In the genomic region with DNA sequence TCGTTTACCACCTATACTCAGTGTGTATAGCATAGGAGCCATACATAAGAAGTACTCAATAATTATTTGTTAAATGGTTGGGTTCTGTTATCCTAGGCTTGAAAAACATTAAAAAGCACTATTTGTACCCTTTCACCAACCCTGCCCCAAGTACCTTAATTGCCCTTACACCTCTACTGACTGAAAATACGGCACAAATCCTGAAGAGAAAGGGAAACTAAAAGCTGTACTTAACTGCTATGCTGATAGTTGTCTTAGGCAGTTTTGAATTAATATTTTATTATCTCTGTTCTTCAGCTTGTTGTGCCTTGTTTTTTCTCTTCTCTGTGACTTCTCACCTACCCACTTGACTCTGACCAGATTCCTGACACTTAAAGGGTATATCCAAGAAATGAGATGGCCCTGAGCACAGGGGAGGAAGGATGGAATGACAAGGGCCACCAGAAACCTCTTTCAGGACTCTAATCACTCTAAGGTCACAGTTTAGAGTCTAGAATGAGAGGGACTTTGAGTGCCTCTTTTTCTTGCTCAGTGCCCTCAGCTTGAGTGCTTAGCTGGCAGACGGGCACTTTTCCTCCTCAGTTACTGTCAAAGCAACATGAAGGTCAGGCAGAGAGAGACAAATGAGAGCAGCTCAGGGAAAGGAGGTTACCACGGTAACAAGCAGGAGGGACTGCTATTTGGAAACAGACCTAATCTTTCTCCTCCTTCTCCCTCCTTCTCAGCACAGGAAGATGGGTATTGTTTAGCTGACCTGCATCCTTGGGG, we compare ENCODE assay signal across 8 cellular contexts.
DNase-seq lines count a peak whose midpoint lies in the region; ATAC-seq and TF ChIP-seq lines count a peak whose summit lies in the region.

No MANE protein-coding gene starts in this region.

- H3K36me3 ChIP-seq in transverse colon, result no peaks in the 10 kb centered on the region

- TF ChIP-seq EP300 in transverse colon (IDR thresholded peaks at IDR 0.05; ENCODE audit: low read depth), result no peak

- H3K27ac ChIP-seq in transverse colon, result peak overlapping the region in 3 of 4 donors; percentile 19 to 49 (median 49)

- DNase-seq in EL (peak; percentile 33), NCI-H748 (lab: John Stamatoyannopoulos, UW; ENCODE audit: unreplicated experiment) (peak; percentile 70), left lobe of liver (ENCODE audit: low spot score) (no peak), transverse colon (no peak), NK-92 (lab: John Stamatoyannopoulos, UW; ENCODE audit: unreplicated experiment) (no peak)

- TF ChIP-seq POLR2A in transverse colon (IDR thresholded peaks at IDR 0.05), result no peak

- ATAC-seq in HG02798 (IDR thresholded peaks at IDR 0.05; ENCODE audit: poor library complexity, unreplicated experiment), result peak; percentile 60
- peak; percentile 68 for ATAC-seq in left lobe of liver
- no peak for ATAC-seq in HG02759 (IDR thresholded peaks at IDR 0.05; ENCODE audit: unreplicated experiment)

- peaks cover 10% of the 10 kb centered on the region for H3K36me3 Mint-ChIP-seq in brain

- in situ Hi-C loops in transverse colon (cut with MboI; ENCODE audit: low pct_ligation_motif_present in 1 of 4, low pct_unique_long_range_greater_than_20kb in 1 of 4, low sequenced_read_pairs in 3 of 4), result no loop called here

- H3K4me3 ChIP-seq in transverse colon, result no peak overlapping the region

- intact Hi-C loops in transverse colon (cut with DNase I; ENCODE audit: low total_unique reads), result no loop called here

- peak overlapping the region; percentile 35 to 77 (median 72) for H3K4me3 Mint-ChIP-seq in brain

- H3K4me1 Mint-ChIP-seq in brain, result peaks cover 68% of the 10 kb centered on the region

- no peaks in the 10 kb centered on the region for H3K27me3 ChIP-seq in transverse colon

- peak overlapping the region; percentile 78 to 98 (median 91) for H3K27ac Mint-ChIP-seq in brain

- peaks cover 5 to 28% (median 15%) of the 10 kb centered on the region in 4 donors for H3K4me1 ChIP-seq in transverse colon

- no peaks in the 10 kb centered on the region for H3K9me3 ChIP-seq in transverse colon

- no peaks in the 10 kb centered on the region for H3K9me3 Mint-ChIP-seq in brain

- no peaks in the 10 kb centered on the region for H3K27me3 Mint-ChIP-seq in brain

- WGBS in transverse colon (ENCODE audit: low coverage in 1 of 2), 2 donors, result 49 to 54% methylated on average over 3 to 4 of the region's 4 CpGs

- TF ChIP-seq CTCF in brain (conservative IDR thresholded peaks at IDR 0.05) (no peak), transverse colon (IDR thresholded peaks at IDR 0.05) (no peak)

Comparison
In these comparisons a context has a peak if more than half of its experiments do, and no peak if none do; other contexts are left out.
1. DNase-seq: peak in EL (single experiment) and NCI-H748 (single experiment); none in left lobe of liver (single experiment), transverse colon (single experiment) and NK-92 (single experiment).